In the genomic region with DNA sequence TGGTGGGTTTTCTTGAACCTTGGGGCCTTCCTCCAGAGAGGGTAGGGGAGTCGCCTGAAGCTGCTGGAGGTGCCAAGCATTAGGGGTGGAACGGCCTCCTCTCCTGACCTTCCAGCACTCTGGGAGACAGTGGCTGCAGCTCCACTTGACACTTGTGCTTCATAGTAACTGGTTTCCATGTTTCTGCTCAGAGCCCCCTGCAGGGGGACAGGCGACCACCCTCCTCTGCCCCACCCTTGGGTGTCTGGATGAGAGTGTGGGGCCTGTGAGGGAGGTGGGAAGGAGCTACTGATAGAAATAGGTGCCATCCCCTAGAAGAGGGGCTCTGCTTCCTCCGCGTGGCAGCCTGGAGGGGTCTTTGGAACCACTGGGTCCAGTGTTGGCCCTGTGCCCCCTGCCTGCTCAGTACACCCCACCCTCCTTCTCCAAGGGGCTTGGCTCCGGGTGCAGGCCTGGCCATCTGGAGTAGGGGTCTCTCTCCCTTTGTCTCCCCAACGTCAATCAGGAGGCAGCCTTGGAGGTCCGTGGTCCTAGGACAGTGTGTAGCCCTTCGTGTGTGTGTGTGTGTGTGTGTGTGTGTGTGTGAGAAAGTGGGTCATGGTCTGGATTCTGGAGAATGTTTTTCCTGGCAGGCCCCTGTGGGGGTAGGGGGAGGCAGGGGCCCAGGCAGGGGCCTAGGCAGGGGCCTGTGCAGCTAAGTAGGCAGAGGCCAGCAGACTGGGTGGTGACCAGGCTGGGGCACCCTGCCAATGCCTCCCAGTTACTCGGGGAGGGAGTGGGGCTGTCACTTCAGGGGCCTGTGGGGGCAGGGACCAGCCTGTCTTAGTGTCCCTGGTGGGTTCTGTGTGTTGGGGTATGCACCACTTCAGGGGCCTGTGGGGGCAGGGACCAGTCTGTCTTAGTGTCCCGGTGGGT, we compare ENCODE assay signal across 1 cellular context.
TF ChIP-seq lines count a peak whose summit lies in the region.

No MANE protein-coding gene starts in this region.

TF ChIP-seq in IMR-90, 13 proteins besides CTCF, POLR2A, EP300 and RAD21 (continued from another document):
- 0 out of 2 replicates have a peak, but pooled peaks have one; percentile 9 for TF ChIP-seq MAZ (IDR thresholded peaks at IDR 0.05; ENCODE audit: borderline replicate concordance, low read depth, low read length)
